ENCODE assay signal across 21 cellular contexts in genomic region chr9:19442240-19442639, GRCh38. TPM values are rescaled to one million over a fixed set of nuclear protein-coding genes. Genes with fewer than 3 reads are reported as not detected.
DNase-seq lines count a peak whose midpoint lies in the region; ATAC-seq lines count a peak whose summit lies in the region.
"Had no signal": no experiment of that assay in that cellular context is flagged by ENCODE, and none has a peak within 500 bp of the region (broad histone marks: within the 10 kb centered on the region; RNA-seq: fewer than 3 reads in every experiment).

No MANE protein-coding gene starts in this region.

- H3K9ac ChIP-seq in BLaER1, result no peak overlapping the region

- no peaks in the 10 kb centered on the region for H3K9me3 ChIP-seq in BLaER1
- H3K9me3 ChIP-seq: BE2C, heart right ventricle, testis had no signal

- peaks cover 12% of the 10 kb centered on the region for H3K4me1 Mint-ChIP-seq in T-helper 1 cell treated with Interleukin-12 subunit alpha and Interleukin-12 subunit beta and Interleukin-4 antibody, amounts not matched to agents 30 μg/mL and 1 μg/mL, for 36 hours (ENCODE audit: low read depth)
- H3K4me1 Mint-ChIP-seq in IgD-negative memory B cell, result peaks cover 5 to 16% (median 10%) of the 10 kb centered on the region in 3 donors
- peaks cover 4% of the 10 kb centered on the region in 2 donors for H3K4me1 Mint-ChIP-seq in effector memory CD8-positive, alpha-beta T cell (ENCODE audit: low read depth in 2 of 2)

- H3K27me3 Mint-ChIP-seq in T-helper 1 cell treated with Interleukin-12 subunit alpha and Interleukin-12 subunit beta and Interleukin-4 antibody, amounts not matched to agents 30 μg/mL and 1 μg/mL, for 36 hours (ENCODE audit: low read depth), result no peaks in the 10 kb centered on the region
- no peaks in the 10 kb centered on the region for H3K27me3 Mint-ChIP-seq in IgD-negative memory B cell
- no peaks in the 10 kb centered on the region for H3K27me3 Mint-ChIP-seq in effector memory CD8-positive, alpha-beta T cell
- H3K27me3 Mint-ChIP-seq: progenitor cell of endocrine pancreas had no signal

- no peak overlapping the region for H3K4me3 ChIP-seq in BLaER1
- H3K4me3 ChIP-seq: GM23338, testis had no signal

- H3K9me3 Mint-ChIP-seq in T-helper 1 cell treated with Interleukin-12 subunit alpha and Interleukin-12 subunit beta and Interleukin-4 antibody, amounts not matched to agents 30 μg/mL and 1 μg/mL, for 36 hours, result no peaks in the 10 kb centered on the region
- H3K9me3 Mint-ChIP-seq in IgD-negative memory B cell, result peaks cover 0 to 1% (median 0%) of the 10 kb centered on the region in 3 donors
- H3K9me3 Mint-ChIP-seq in effector memory CD8-positive, alpha-beta T cell, result no peaks in the 10 kb centered on the region
- H3K9me3 Mint-ChIP-seq: GM23338, nephron progenitor cell had no signal

- peaks cover 2% of the 10 kb centered on the region for H3K36me3 Mint-ChIP-seq in T-helper 1 cell treated with Interleukin-12 subunit alpha and Interleukin-12 subunit beta and Interleukin-4 antibody, amounts not matched to agents 30 μg/mL and 1 μg/mL, for 36 hours (ENCODE audit: low read depth)
- peaks cover 6% of the 10 kb centered on the region for H3K36me3 Mint-ChIP-seq in IgD-negative memory B cell
- peaks cover 7% of the 10 kb centered on the region for H3K36me3 Mint-ChIP-seq in effector memory CD8-positive, alpha-beta T cell (ENCODE audit: insufficient read depth)

- peak overlapping the region; percentile 51; the same call in 1 of the 2 replicates for H3K4me2 ChIP-seq in BLaER1
- H3K4me2 ChIP-seq: GM23338 had no signal

- H3K27me3 ChIP-seq in BLaER1, result no peaks in the 10 kb centered on the region
- H3K27me3 ChIP-seq: BE2C, heart right ventricle, testis had no signal

- H3K4me3 Mint-ChIP-seq in T-helper 1 cell treated with Interleukin-12 subunit alpha and Interleukin-12 subunit beta and Interleukin-4 antibody, amounts not matched to agents 30 μg/mL and 1 μg/mL, for 36 hours, result no peak overlapping the region
- peak overlapping the region in 2 of 4 donors; percentile 83 to 88 for H3K4me3 Mint-ChIP-seq in IgD-negative memory B cell
- H3K4me3 Mint-ChIP-seq in effector memory CD8-positive, alpha-beta T cell, result peak overlapping the region in 1 of 2 donors; percentile 69
- H3K4me3 Mint-ChIP-seq: GM23338, nephron progenitor cell had no signal

- peak overlapping the region; percentile 21 for H3K27ac Mint-ChIP-seq in T-helper 1 cell treated with Interleukin-12 subunit alpha and Interleukin-12 subunit beta and Interleukin-4 antibody, amounts not matched to agents 30 μg/mL and 1 μg/mL, for 36 hours
- H3K27ac Mint-ChIP-seq in IgD-negative memory B cell, result peak overlapping the region in 2 of 3 donors; percentile 76 to 82
- peak overlapping the region; percentile 27 to 73 for H3K27ac Mint-ChIP-seq in effector memory CD8-positive, alpha-beta T cell
- H3K27ac Mint-ChIP-seq: GM23338, progenitor cell of endocrine pancreas had no signal

- ATAC-seq in effector memory CD8-positive, alpha-beta T cell (replicated peaks), result no peak
- ATAC-seq: GM23338, heart right ventricle had no signal

- peaks cover 13% of the 10 kb centered on the region; the same call in 1 of the 2 replicates for H3K4me1 ChIP-seq in BLaER1
- H3K4me1 ChIP-seq: BE2C, testis had no signal

- DNase-seq in T-helper 1 cell, result no peak
- no peak for DNase-seq in effector memory CD8-positive, alpha-beta T cell
- DNase-seq in stimulated activated CD4-positive, alpha-beta T cell treated with anti-CD3 and anti-CD28 coated beads, Interleukin-4, amount 100 ng/mL, for 4 hours, result no peak
- no peak for DNase-seq in HuH-7 (ENCODE audit: low spot score)
- DNase-seq in NCI-H187 (lab: John Stamatoyannopoulos, UW), result no peak
- DNase-seq: BE2C; DMS 273 treated with DMSO at 0.1 percent for 48 hours; GF-D8; heart right ventricle; NCI-H345; nephron progenitor cell; NK-92 treated with Interleukin-12 subunit alpha and Interleukin-12 subunit beta, amount 100 ng/mL, for 24 hours; stimulated activated CD8-positive, alpha-beta memory T cell treated with anti-CD3 and anti-CD28 coated beads, Interleukin-4, amount 100 ng/mL, for 48 hours; testis; WERI-Rb-1 had no signal

- peaks cover 25% of the 10 kb centered on the region for H3K36me3 ChIP-seq in BLaER1
- H3K36me3 ChIP-seq: BE2C had no signal

- no peak overlapping the region for H3K27ac ChIP-seq in BLaER1
- H3K27ac ChIP-seq: 22Rv1, testis, WERI-Rb-1 had no signal

- H4K20me1 ChIP-seq in BLaER1, result no peaks in the 10 kb centered on the region

RNA-seq across cellular contexts. Expression of gene ACER2, which starts 33.4 kb away (rescaled TPM):
- 0.85 TPM for polyA plus RNA-seq in IgD-negative memory B cell

Comparison
In these comparisons a context has a peak if more than half of its experiments do, and no peak if none do; other contexts are left out.
1. H3K27ac Mint-ChIP-seq: peak in every context shown above with its lines; median percentile 79 in IgD-negative memory B cell; 50 in effector memory CD8-positive, alpha-beta T cell; 21 in T-helper 1 cell treated with Interleukin-12 subunit alpha and Interleukin-12 subunit beta and Interleukin-4 antibody, amounts not matched to agents 30 μg/mL and 1 μg/mL, for 36 hours.